33 cellular contexts compared by ENCODE assay signal in genomic region chr1:23237516-23237915, GRCh38. TPM values are rescaled to one million over a fixed set of nuclear protein-coding genes. Genes with fewer than 3 reads are reported as not detected.
"Had no signal": no experiment of that assay in that cellular context is flagged by ENCODE, and none has a peak within 500 bp of the region (broad histone marks: within the 10 kb centered on the region; RNA-seq: fewer than 3 reads in every experiment).

No MANE protein-coding gene starts in this region.

- H3K4me1 ChIP-seq: ascending aorta had no signal

- H3K27ac ChIP-seq: ascending aorta, WERI-Rb-1 had no signal

- H3K36me3 ChIP-seq: ascending aorta, WERI-Rb-1 had no signal

- H3K9me3 ChIP-seq: ascending aorta had no signal

- H3K27me3 ChIP-seq: ascending aorta had no signal

- FAIRE-seq: TTC549 had no signal

- DNase-seq: activated CD4-positive, alpha-beta memory T cell treated with anti-CD3 and anti-CD28 coated beads, Interleukin-2, amount 10 ng/mL, durations not matched to agents 7 days and 5 days; activated CD4-positive, alpha-beta T cell treated with anti-CD3 and anti-CD28 coated beads for 1 hour; activated CD4-positive, alpha-beta T cell treated with anti-CD3 and anti-CD28 coated beads for 36 hours; activated CD4-positive, alpha-beta T cell treated with anti-CD3 and anti-CD28 coated beads for 48 hours; activated CD4-positive, alpha-beta T cell treated with anti-CD3 and anti-CD28 coated beads, Interleukin-2, amount 10 ng/mL, durations not matched to agents 7 days and 5 days; activated CD4-positive, alpha-beta T cell treated with anti-CD3 and anti-CD28 coated beads, Interleukin-2, amount 50 U/mL, for 48 hours; activated CD4-positive, CD25-positive, alpha-beta regulatory T cell; activated CD8-positive, alpha-beta memory T cell treated with anti-CD3 and anti-CD28 coated beads for 24 hours; activated CD8-positive, alpha-beta memory T cell treated with anti-CD3 and anti-CD28 coated beads, Interleukin-2, amount 10 ng/mL, durations not matched to agents 7 days and 5 days; activated CD8-positive, alpha-beta memory T cell treated with anti-CD3 and anti-CD28 coated beads, Interleukin-2, amount 50 U/mL, for 48 hours; activated CD8-positive, alpha-beta T cell treated with anti-CD3 and anti-CD28 coated beads, Interleukin-2, amount 10 ng/mL, durations not matched to agents 7 days and 5 days; activated effector memory CD4-positive, alpha-beta T cell treated with Interleukin-2 at 50 U/mL for 16 hours; activated gamma-delta T cell; activated naive CD4-positive, alpha-beta T cell treated with anti-CD3 and anti-CD28 coated beads, Interleukin-2, amount 10 ng/mL, durations not matched to agents 7 days and 5 days; activated naive CD4-positive, alpha-beta T cell treated with Interleukin-2 at 50 U/mL for 16 hours; activated naive CD8-positive, alpha-beta T cell treated with anti-CD3 and anti-CD28 coated beads, Interleukin-2, amount 10 ng/mL, durations not matched to agents 7 days and 5 days; activated naive CD8-positive, alpha-beta T cell treated with anti-CD3 and anti-CD28 coated beads, Interleukin-2, amount 50 U/mL, for 24 hours; activated T-cell treated with anti-CD3 and anti-CD28 coated beads, Interleukin-2, amount 50 U/mL, for 24 hours; activated T-cell treated with anti-CD3 and anti-CD28 coated beads, Interleukin-2, amount 50 U/mL, for 48 hours; amygdala; anterior cingulate cortex; central memory CD4-positive, alpha-beta T cell; T-cell; T-helper 17 cell; T1000; WERI-Rb-1 had no signal

- H3K4me3 ChIP-seq: ascending aorta had no signal

RNA-seq across cellular contexts. Expression of gene HTR1D, which starts 20.2 kb away (rescaled TPM):
- total RNA-seq: activated CD4-positive, alpha-beta memory T cell treated with anti-CD3 and anti-CD28 coated beads, Interleukin-2, amount 10 ng/mL, durations not matched to agents 7 days and 5 days; activated CD4-positive, alpha-beta T cell treated with anti-CD3 and anti-CD28 coated beads for 36 hours; activated CD4-positive, alpha-beta T cell treated with anti-CD3 and anti-CD28 coated beads, Interleukin-2, amount 10 ng/mL, durations not matched to agents 7 days and 5 days; activated CD8-positive, alpha-beta memory T cell treated with anti-CD3 and anti-CD28 coated beads, Interleukin-2, amount 10 ng/mL, durations not matched to agents 7 days and 5 days; activated CD8-positive, alpha-beta T cell treated with anti-CD3 and anti-CD28 coated beads, Interleukin-2, amount 10 ng/mL, durations not matched to agents 7 days and 5 days; activated naive CD8-positive, alpha-beta T cell treated with anti-CD3 and anti-CD28 coated beads, Interleukin-2, amount 10 ng/mL, durations not matched to agents 7 days and 5 days; activated T-helper 2 cell treated with anti-CD3 and anti-CD28 coated beads, Interferon-gamma antibody, Interleukin-2, Interleukin-4, amounts not matched to agents 10 μg/mL and 5 μg/mL and 100 μg/mL, durations not matched to agents 14 hours and 24 hours and 36 hours; ascending aorta; cardiac septum; cerebellum; T-cell; T-helper 1 cell treated with Interleukin-12 subunit alpha and Interleukin-12 subunit beta and Interleukin-4 antibody, amounts not matched to agents 30 ng/mL and 1 ng/mL, for 36 hours; T-helper 17 cell; T-helper 2 cell treated with Interferon-gamma antibody and Interleukin-4, amounts not matched to agents 100 ng/mL and 5 ng/mL, for 36 hours had no signal
